1 cellular context compared by ENCODE assay signal in the genomic region with DNA sequence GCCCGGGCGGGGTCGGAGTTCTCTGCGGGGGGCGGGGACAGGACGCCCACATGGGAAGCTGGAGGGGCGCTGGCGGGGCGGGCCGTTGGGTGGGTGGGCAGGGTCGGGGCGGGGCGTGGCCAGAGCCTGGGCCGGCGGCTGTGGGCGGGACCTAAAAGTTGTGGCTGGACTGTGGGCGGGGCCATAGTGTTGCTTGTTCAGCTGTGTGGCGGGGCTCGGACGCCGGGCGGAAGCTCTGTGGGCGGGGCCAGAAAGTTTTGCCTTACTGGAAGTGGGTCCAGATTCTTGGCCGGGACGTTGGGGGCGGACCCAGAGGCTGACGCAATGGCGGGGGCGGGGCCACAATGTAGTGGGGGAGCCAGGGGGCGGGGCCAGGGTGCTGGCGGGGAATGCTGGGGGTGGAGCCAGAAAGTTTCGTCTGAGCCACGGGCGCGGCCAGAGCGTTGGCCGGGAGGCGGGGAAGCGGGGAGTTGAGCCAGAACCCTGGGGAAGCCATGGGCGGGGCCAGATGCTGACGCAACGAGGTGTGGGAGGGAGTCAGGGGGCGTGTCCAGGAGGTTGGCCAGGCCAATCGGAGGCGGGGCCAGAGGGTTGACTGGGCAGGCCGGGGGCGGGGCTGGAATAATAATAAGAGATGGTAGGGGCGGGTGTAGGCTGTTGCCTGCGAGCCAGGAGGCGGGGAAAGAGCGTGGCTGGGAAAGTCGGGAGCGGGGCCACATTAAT.
TF ChIP-seq lines count a peak whose summit lies in the region.

No MANE protein-coding gene starts in this region.

TF ChIP-seq in K562, 482 proteins besides CTCF, POLR2A, EP300 and RAD21 (continues in another document):
- peak; percentile 26; the same call in 1 of the 2 replicates for TF ChIP-seq SPI1 (IDR thresholded peaks at IDR 0.05; ENCODE audit: borderline replicate concordance, low read depth, low read length)
- TF ChIP-seq PTBP1 (IDR thresholded peaks at IDR 0.05; ENCODE audit: low read depth, low read length): no peak
- peak; percentile 90 for TF ChIP-seq CREM (IDR thresholded peaks at IDR 0.05; ENCODE audit: low read depth)
- TF ChIP-seq ZNF551 (CRISPR knock-in tag; IDR thresholded peaks at IDR 0.05): no peak
- TF ChIP-seq, protein P1, sequence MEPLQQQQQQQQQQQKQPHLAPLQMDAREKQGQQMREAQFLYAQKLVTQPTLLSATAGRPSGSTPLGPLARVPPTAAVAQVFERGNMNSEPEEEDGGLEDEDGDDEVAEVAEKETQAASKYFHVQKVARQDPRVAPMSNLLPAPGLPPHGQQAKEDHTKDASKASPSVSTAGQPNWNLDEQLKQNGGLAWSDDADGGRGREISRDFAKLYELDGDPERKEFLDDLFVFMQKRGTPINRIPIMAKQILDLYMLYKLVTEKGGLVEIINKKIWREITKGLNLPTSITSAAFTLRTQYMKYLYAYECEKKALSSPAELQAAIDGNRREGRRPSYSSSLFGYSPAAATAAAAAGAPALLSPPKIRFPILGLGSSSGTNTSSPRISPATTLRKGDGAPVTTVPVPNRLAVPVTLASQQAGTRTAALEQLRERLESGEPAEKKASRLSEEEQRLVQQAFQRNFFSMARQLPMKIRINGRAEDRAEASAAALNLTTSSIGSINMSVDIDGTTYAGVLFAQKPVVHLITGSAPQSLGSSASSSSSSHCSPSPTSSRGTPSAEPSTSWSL (CRISPR knock-in tag; IDR thresholded peaks at IDR 0.05; ENCODE audit: borderline replicate concordance): no peak
- TF ChIP-seq, protein P2, sequence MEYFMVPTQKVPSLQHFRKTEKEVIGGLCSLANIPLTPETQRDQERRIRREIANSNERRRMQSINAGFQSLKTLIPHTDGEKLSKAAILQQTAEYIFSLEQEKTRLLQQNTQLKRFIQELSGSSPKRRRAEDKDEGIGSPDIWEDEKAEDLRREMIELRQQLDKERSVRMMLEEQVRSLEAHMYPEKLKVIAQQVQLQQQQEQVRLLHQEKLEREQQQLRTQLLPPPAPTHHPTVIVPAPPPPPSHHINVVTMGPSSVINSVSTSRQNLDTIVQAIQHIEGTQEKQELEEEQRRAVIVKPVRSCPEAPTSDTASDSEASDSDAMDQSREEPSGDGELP (CRISPR knock-in tag; IDR thresholded peaks at IDR 0.05; ENCODE audit: borderline replicate concordance): peak; percentile 94
- TF ChIP-seq, protein P3, sequence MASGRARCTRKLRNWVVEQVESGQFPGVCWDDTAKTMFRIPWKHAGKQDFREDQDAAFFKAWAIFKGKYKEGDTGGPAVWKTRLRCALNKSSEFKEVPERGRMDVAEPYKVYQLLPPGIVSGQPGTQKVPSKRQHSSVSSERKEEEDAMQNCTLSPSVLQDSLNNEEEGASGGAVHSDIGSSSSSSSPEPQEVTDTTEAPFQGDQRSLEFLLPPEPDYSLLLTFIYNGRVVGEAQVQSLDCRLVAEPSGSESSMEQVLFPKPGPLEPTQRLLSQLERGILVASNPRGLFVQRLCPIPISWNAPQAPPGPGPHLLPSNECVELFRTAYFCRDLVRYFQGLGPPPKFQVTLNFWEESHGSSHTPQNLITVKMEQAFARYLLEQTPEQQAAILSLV (tag; IDR thresholded peaks at IDR 0.05): no peak
- TF ChIP-seq, protein P4, sequence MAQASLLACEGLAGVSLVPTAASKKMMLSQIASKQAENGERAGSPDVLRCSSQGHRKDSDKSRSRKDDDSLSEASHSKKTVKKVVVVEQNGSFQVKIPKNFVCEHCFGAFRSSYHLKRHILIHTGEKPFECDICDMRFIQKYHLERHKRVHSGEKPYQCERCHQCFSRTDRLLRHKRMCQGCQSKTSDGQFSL (CRISPR knock-in tag; IDR thresholded peaks at IDR 0.05): peak; percentile 79
- TF ChIP-seq, protein P4 (tag; IDR thresholded peaks at IDR 0.05): peak in 1 of 2 experiments; percentile 78; a peak in 2 of 4 replicates
- no peak for TF ChIP-seq KDM2B (CRISPR knock-in tag; IDR thresholded peaks at IDR 0.05)
- peak; percentile 70 for TF ChIP-seq JUND (IDR thresholded peaks at IDR 0.05; ENCODE audit: borderline replicate concordance, low read depth, low read length)
- peak; percentile 41; the same call in 1 of the 3 replicates for TF ChIP-seq JUND (tag; IDR thresholded peaks at IDR 0.05; ENCODE audit: borderline replicate concordance, low read depth, low read length)
- peak; percentile 86 for TF ChIP-seq CCNT2 (IDR thresholded peaks at IDR 0.05; ENCODE audit: borderline replicate concordance, extremely low read depth, insufficient read length, low read depth, low read length)
- no peak for TF ChIP-seq FOSL1 (tag; conservative IDR thresholded peaks at IDR 0.05)
- peak; percentile 35 to 56; a peak in 1 of 4 replicates for TF ChIP-seq FOXK2 (conservative IDR thresholded peaks at IDR 0.05 in 1 of 2, IDR thresholded peaks at IDR 0.05 in 1 of 2; ENCODE audit: low read depth in 2 of 2)
- TF ChIP-seq, protein P5, sequence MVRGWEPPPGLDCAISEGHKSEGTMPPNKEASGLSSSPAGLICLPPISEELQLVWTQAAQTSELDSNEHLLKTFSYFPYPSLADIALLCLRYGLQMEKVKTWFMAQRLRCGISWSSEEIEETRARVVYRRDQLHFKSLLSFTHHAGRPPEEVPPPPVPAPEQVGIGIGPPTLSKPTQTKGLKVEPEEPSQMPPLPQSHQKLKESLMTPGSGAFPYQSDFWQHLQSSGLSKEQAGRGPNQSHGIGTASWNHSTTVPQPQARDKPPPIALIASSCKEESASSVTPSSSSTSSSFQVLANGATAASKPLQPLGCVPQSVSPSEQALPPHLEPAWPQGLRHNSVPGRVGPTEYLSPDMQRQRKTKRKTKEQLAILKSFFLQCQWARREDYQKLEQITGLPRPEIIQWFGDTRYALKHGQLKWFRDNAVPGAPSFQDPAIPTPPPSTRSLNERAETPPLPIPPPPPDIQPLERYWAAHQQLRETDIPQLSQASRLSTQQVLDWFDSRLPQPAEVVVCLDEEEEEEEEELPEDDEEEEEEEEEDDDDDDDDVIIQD (CRISPR knock-in tag; IDR thresholded peaks at IDR 0.05): no peak
- TF ChIP-seq, protein P6, sequence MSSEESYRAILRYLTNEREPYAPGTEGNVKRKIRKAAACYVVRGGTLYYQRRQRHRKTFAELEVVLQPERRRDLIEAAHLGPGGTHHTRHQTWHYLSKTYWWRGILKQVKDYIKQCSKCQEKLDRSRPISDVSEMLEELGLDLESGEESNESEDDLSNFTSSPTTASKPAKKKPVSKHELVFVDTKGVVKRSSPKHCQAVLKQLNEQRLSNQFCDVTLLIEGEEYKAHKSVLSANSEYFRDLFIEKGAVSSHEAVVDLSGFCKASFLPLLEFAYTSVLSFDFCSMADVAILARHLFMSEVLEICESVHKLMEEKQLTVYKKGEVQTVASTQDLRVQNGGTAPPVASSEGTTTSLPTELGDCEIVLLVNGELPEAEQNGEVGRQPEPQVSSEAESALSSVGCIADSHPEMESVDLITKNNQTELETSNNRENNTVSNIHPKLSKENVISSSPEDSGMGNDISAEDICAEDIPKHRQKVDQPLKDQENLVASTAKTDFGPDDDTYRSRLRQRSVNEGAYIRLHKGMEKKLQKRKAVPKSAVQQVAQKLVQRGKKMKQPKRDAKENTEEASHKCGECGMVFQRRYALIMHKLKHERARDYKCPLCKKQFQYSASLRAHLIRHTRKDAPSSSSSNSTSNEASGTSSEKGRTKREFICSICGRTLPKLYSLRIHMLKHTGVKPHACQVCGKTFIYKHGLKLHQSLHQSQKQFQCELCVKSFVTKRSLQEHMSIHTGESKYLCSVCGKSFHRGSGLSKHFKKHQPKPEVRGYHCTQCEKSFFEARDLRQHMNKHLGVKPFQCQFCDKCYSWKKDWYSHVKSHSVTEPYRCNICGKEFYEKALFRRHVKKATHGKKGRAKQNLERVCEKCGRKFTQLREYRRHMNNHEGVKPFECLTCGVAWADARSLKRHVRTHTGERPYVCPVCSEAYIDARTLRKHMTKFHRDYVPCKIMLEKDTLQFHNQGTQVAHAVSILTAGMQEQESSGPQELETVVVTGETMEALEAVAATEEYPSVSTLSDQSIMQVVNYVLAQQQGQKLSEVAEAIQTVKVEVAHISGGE (CRISPR knock-in tag; IDR thresholded peaks at IDR 0.05): peak in 1 of 3 experiments; percentile 66; a peak in 2 of 6 replicates
- peak; percentile 86 for TF ChIP-seq CEBPB (tag; IDR thresholded peaks at IDR 0.05)
- TF ChIP-seq FOXA3 (CRISPR knock-in tag; conservative IDR thresholded peaks at IDR 0.05 in 1 of 2, IDR thresholded peaks at IDR 0.05 in 1 of 2): peak; percentile 51 to 94; a peak in 3 of 4 replicates
- no peak for TF ChIP-seq ZNF764 (CRISPR knock-in tag; IDR thresholded peaks at IDR 0.05; ENCODE audit: low read depth)
- 0 out of 2 replicates have a peak, but pooled peaks have one; percentile 12 for TF ChIP-seq TCF7 (IDR thresholded peaks at IDR 0.05; ENCODE audit: borderline replicate concordance)
- no peak for TF ChIP-seq ZNF133 (CRISPR knock-in tag; IDR thresholded peaks at IDR 0.05)
- TF ChIP-seq EGR1 (conservative IDR thresholded peaks at IDR 0.05): peak; percentile 84
- no peak for TF ChIP-seq CBFA2T3 (IDR thresholded peaks at IDR 0.05)
- TF ChIP-seq CEBPG (CRISPR knock-in tag; IDR thresholded peaks at IDR 0.05): peak; percentile 97
- TF ChIP-seq CEBPG (tag; conservative IDR thresholded peaks at IDR 0.05 in 1 of 2, IDR thresholded peaks at IDR 0.05 in 1 of 2): peak; percentile 96 to 99
- TF ChIP-seq, protein P7, sequence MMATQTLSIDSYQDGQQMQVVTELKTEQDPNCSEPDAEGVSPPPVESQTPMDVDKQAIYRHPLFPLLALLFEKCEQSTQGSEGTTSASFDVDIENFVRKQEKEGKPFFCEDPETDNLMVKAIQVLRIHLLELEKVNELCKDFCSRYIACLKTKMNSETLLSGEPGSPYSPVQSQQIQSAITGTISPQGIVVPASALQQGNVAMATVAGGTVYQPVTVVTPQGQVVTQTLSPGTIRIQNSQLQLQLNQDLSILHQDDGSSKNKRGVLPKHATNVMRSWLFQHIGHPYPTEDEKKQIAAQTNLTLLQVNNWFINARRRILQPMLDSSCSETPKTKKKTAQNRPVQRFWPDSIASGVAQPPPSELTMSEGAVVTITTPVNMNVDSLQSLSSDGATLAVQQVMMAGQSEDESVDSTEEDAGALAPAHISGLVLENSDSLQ (IDR thresholded peaks at IDR 0.05): peak; percentile 54
- no peak for TF ChIP-seq ZNF75A (CRISPR knock-in tag; IDR thresholded peaks at IDR 0.05)
- peak; percentile 29 for TF ChIP-seq HNRNPLL (IDR thresholded peaks at IDR 0.05; ENCODE audit: low read depth, low read length, poor library complexity, severe bottlenecking)
- peak in 1 of 2 experiments; percentile 58; a peak in 1 of 4 replicates for TF ChIP-seq SRF (CRISPR knock-in tag; IDR thresholded peaks at IDR 0.05)
- TF ChIP-seq ZNF830 (CRISPR knock-in tag; IDR thresholded peaks at IDR 0.05): no peak
- TF ChIP-seq NRF1 (conservative IDR thresholded peaks at IDR 0.05 in 1 of 2, IDR thresholded peaks at IDR 0.05 in 1 of 2): peak; percentile 68 to 76
- TF ChIP-seq, protein P8, sequence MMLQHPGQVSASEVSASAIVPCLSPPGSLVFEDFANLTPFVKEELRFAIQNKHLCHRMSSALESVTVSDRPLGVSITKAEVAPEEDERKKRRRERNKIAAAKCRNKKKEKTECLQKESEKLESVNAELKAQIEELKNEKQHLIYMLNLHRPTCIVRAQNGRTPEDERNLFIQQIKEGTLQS (IDR thresholded peaks at IDR 0.05): peak; percentile 98
- TF ChIP-seq, protein P8 (CRISPR knock-in tag; conservative IDR thresholded peaks at IDR 0.05): peak; percentile 75; the same call in 1 of the 2 replicates
- TF ChIP-seq HMGN3 (IDR thresholded peaks at IDR 0.05; ENCODE audit: borderline replicate concordance, extremely low read depth, insufficient read length, low read depth, low read length): peak; percentile 96
- TF ChIP-seq MAZ (CRISPR knock-in tag; conservative IDR thresholded peaks at IDR 0.05 in 1 of 2, IDR thresholded peaks at IDR 0.05 in 1 of 2): peak; percentile 30 to 85; a peak in 2 of 4 replicates
- peak; percentile 76 for TF ChIP-seq ATF7 (IDR thresholded peaks at IDR 0.05)
- TF ChIP-seq CXXC5 (CRISPR knock-in tag; IDR thresholded peaks at IDR 0.05): 0 out of 2 replicates have a peak, but pooled peaks have one; percentile 18
- peak; percentile 13 for TF ChIP-seq TAF1 (IDR thresholded peaks at IDR 0.05; ENCODE audit: control insufficient read depth, extremely low read depth, insufficient read depth, low read length, severe bottlenecking)
- TF ChIP-seq NR2C2 (CRISPR knock-in tag; IDR thresholded peaks at IDR 0.05): no peak
- peak; percentile 59; the same call in 1 of the 2 replicates for TF ChIP-seq NR2C2 (tag; IDR thresholded peaks at IDR 0.05)
- TF ChIP-seq FOXP1 (CRISPR knock-in tag; IDR thresholded peaks at IDR 0.05): no peak
- peak; percentile 76 for TF ChIP-seq GABPA (tag; conservative IDR thresholded peaks at IDR 0.05; ENCODE audit: low read depth)
- TF ChIP-seq, protein P9, sequence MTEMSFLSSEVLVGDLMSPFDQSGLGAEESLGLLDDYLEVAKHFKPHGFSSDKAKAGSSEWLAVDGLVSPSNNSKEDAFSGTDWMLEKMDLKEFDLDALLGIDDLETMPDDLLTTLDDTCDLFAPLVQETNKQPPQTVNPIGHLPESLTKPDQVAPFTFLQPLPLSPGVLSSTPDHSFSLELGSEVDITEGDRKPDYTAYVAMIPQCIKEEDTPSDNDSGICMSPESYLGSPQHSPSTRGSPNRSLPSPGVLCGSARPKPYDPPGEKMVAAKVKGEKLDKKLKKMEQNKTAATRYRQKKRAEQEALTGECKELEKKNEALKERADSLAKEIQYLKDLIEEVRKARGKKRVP (CRISPR knock-in tag; IDR thresholded peaks at IDR 0.05): peak; percentile 59
- TF ChIP-seq ILF3 (IDR thresholded peaks at IDR 0.05; ENCODE audit: borderline replicate concordance): no peak
- TF ChIP-seq ZEB2 (IDR thresholded peaks at IDR 0.05): no peak
- TF ChIP-seq, protein P10, sequence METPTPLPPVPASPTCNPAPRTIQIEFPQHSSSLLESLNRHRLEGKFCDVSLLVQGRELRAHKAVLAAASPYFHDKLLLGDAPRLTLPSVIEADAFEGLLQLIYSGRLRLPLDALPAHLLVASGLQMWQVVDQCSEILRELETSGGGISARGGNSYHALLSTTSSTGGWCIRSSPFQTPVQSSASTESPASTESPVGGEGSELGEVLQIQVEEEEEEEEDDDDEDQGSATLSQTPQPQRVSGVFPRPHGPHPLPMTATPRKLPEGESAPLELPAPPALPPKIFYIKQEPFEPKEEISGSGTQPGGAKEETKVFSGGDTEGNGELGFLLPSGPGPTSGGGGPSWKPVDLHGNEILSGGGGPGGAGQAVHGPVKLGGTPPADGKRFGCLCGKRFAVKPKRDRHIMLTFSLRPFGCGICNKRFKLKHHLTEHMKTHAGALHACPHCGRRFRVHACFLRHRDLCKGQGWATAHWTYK (CRISPR knock-in tag; IDR thresholded peaks at IDR 0.05): no peak
- peak; percentile 16 for TF ChIP-seq TBP (optimal IDR thresholded peaks at IDR 0.05; ENCODE audit: low read depth, low read length)
- peak; percentile 91 for TF ChIP-seq SP1 (CRISPR knock-in tag; IDR thresholded peaks at IDR 0.05)
- TF ChIP-seq PHF20 (IDR thresholded peaks at IDR 0.05; ENCODE audit: partially characterized antibody): no peak
- TF ChIP-seq, protein P11, sequence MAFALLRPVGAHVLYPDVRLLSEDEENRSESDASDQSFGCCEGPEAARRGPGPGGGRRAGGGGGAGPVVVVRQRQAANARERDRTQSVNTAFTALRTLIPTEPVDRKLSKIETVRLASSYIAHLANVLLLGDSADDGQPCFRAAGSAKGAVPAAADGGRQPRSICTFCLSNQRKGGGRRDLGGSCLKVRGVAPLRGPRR (CRISPR knock-in tag; IDR thresholded peaks at IDR 0.05): no peak
